Comparison of ENCODE assay signal across 10 cellular contexts in genomic region chr19:46081928-46082727, GRCh38. TPM values are rescaled to one million over a fixed set of nuclear protein-coding genes. Genes with fewer than 3 reads are reported as not detected.
DNase-seq lines count a peak whose midpoint lies in the region; ATAC-seq and TF ChIP-seq lines count a peak whose summit lies in the region.
"Had no signal": no experiment of that assay in that cellular context is flagged by ENCODE, and none has a peak within 500 bp of the region (broad histone marks: within the 10 kb centered on the region; RNA-seq: fewer than 3 reads in every experiment).

No MANE protein-coding gene starts in this region.

- no peak overlapping the region for H3K27ac Mint-ChIP-seq in Calu3 (ENCODE audit: unreplicated experiment)
- H3K27ac Mint-ChIP-seq in H9: no peak overlapping the region
- H3K27ac Mint-ChIP-seq: naive thymus-derived CD4-positive, alpha-beta T cell had no signal

- H2AFZ ChIP-seq in H9 (ENCODE audit: low read length): no peak overlapping the region
- no peak overlapping the region for H2AFZ ChIP-seq in mammary epithelial cell (ENCODE audit: low read depth, low read length)

- H3K36me3 Mint-ChIP-seq in Calu3 (ENCODE audit: insufficient read depth, unreplicated experiment) (no peaks in the 10 kb centered on the region), H9 (ENCODE audit: insufficient read depth in 1 of 3, low read depth in 3 of 3) (no peaks in the 10 kb centered on the region; a peak in 3 of 7 replicates)

- peaks cover 7% of the 10 kb centered on the region for H3K4me1 Mint-ChIP-seq in Calu3 (ENCODE audit: low read depth, unreplicated experiment)
- peaks cover 5 to 8% of the 10 kb centered on the region in 2 experiments for H3K4me1 Mint-ChIP-seq in H9

- peaks cover 4% of the 10 kb centered on the region for H3K23me2 ChIP-seq in H9 (ENCODE audit: insufficient read length, low read depth, low read length, poor library complexity, severe bottlenecking)

- no peak for TF ChIP-seq POLR2A in right lobe of liver (IDR thresholded peaks at IDR 0.05)

- no peak overlapping the region for H3K23ac ChIP-seq in H9 (ENCODE audit: insufficient read length, low read depth, low read length)

- ATAC-seq in right lobe of liver (peak; percentile 81 to 92 (median 85)), GM18517 (IDR thresholded peaks at IDR 0.05; ENCODE audit: unreplicated experiment) (no peak), GM21423 (IDR thresholded peaks at IDR 0.05; ENCODE audit: unreplicated experiment) (no peak)
- ATAC-seq: naive thymus-derived CD4-positive, alpha-beta T cell had no signal

- no peak overlapping the region for H3K56ac ChIP-seq in H9 (ENCODE audit: insufficient read length, low read depth, low read length)

- no peak overlapping the region for H3K18ac ChIP-seq in H9 (ENCODE audit: insufficient read length, low read depth, low read length)

- H3K14ac ChIP-seq in H9 (ENCODE audit: insufficient read depth, low read length): no peak overlapping the region

- no peak overlapping the region for H2BK120ac ChIP-seq in H9 (ENCODE audit: low read depth, low read length, poor library complexity, severe bottlenecking)

- no peaks in the 10 kb centered on the region for H3K9me3 ChIP-seq in H9 (ENCODE audit: control insufficient read depth, low read depth, low read length)
- peaks cover 3% of the 10 kb centered on the region for H3K9me3 ChIP-seq in mammary epithelial cell (replicated peaks; ENCODE audit: insufficient read depth, low read length)
- H3K9me3 ChIP-seq in right lobe of liver: no peaks in the 10 kb centered on the region

- H3T11ph ChIP-seq in H9 (ENCODE audit: low read length): no peak overlapping the region

- H2BK12ac ChIP-seq in H9 (ENCODE audit: insufficient read length, low read depth, low read length): no peak overlapping the region

- H3K27me3 ChIP-seq in H9 (ENCODE audit: insufficient read depth, low read length) (no peaks in the 10 kb centered on the region), mammary epithelial cell (ENCODE audit: insufficient read depth, low read length) (no peaks in the 10 kb centered on the region), right lobe of liver (peaks cover 0 to 10% of the 10 kb centered on the region in 2 donors)

- no peak overlapping the region for H2BK20ac ChIP-seq in H9 (ENCODE audit: low read depth, low read length, poor library complexity, severe bottlenecking)

- BruUV-seq in Calu3 (replicated peaks; lab: Mats Ljungman, UMichigan) (no TSS peak), mammary epithelial cell (replicated peaks; lab: Mats Ljungman, UMichigan) (TSS peak; percentile 35)

- dilution Hi-C loops in mammary epithelial cell (cut with HindIII; ENCODE audit: low sequenced_read_pairs): no loop called here

- no peak overlapping the region for H4K91ac ChIP-seq in H9 (ENCODE audit: insufficient read length, low read depth, low read length)

- intact Hi-C loops in Calu3 (cut with micrococcal nuclease; ENCODE audit: unreplicated experiment) (loop anchor here (1.0 kb wide), 2 partner anchors 107 to 183 kb away; no protein-coding TSS in a partner anchor), mammary epithelial cell (cut with micrococcal nuclease) (loop anchor here (1.0 to 10.0 kb wide), 7 partner anchors 33 to 293 kb away; partner anchors contain the start of gene IGFL3), right lobe of liver (cut with DNase I) (loop anchor here (5.0 to 10.0 kb wide), 3 partner anchors 103 to 180 kb away; no protein-coding TSS in a partner anchor)

- WGBS in H9 (ENCODE audit: extremely low coverage, insufficient read length, low lambda C conversion rate): no CpG with 5 or more reads among the region's 4 CpGs
- WGBS in mammary epithelial cell (ENCODE audit: low coverage, missing lambda C conversion rate): 74% methylated on average over 4 of the region's 4 CpGs
- WGBS in right lobe of liver (ENCODE audit: insufficient coverage, low coverage, low lambda C conversion rate, missing lambda C conversion rate): 40% methylated on average over 4 of the region's 4 CpGs

- H3K4me2 ChIP-seq in H9 (ENCODE audit: insufficient read depth, insufficient read length, low read length): no peak overlapping the region
- peak overlapping the region; percentile 33 for H3K4me2 ChIP-seq in mammary epithelial cell (ENCODE audit: insufficient read depth, low read depth, low read length)

- TF ChIP-seq CTCF in Calu3 (IDR thresholded peaks at IDR 0.05; ENCODE audit: unreplicated experiment): peak; percentile 69
- TF ChIP-seq CTCF in H9 (conservative IDR thresholded peaks at IDR 0.05): peak; percentile 80
- TF ChIP-seq CTCF in mammary epithelial cell (conservative IDR thresholded peaks at IDR 0.05 in 1 of 2, IDR thresholded peaks at IDR 0.05 in 1 of 2; ENCODE audit: extremely low read depth in 1 of 2, insufficient read depth in 1 of 2, low read depth in 1 of 2, low read length in 2 of 2): peak; percentile 69 to 73
- peak; percentile 62 to 88 (median 74) for TF ChIP-seq CTCF in right lobe of liver (IDR thresholded peaks at IDR 0.05)

- H3K4me3 ChIP-seq in mammary epithelial cell (replicated peaks in 1 of 3; ENCODE audit: insufficient read depth in 1 of 3, low read depth in 2 of 3, low read length in 3 of 3) (no peak overlapping the region), right lobe of liver (no peak overlapping the region)

- no peaks in the 10 kb centered on the region for H3K79me2 ChIP-seq in H9 (ENCODE audit: insufficient read depth, low read length)
- H3K79me2 ChIP-seq in mammary epithelial cell (ENCODE audit: insufficient read depth, low read length): no peaks in the 10 kb centered on the region

- H3K4me3 Mint-ChIP-seq in Calu3 (ENCODE audit: low read depth, unreplicated experiment) (no peak overlapping the region), H9 (no peak overlapping the region)
- H3K4me3 Mint-ChIP-seq: naive thymus-derived CD4-positive, alpha-beta T cell had no signal

- CTCF ChIA-PET in Calu3 (lab: Charles Lee) (interaction anchor here (0.7 to 2.3 kb wide), 4 partner anchors 92 to 183 kb away, joined by 3 to 16 read pairs (median 10); no protein-coding TSS in a partner anchor), mammary epithelial cell (lab: Charles Lee; ENCODE audit: low non-redundant PET) (interaction anchor here (0.5 to 1.6 kb wide), 2 partner anchors 60 to 107 kb away, joined by 3 to 18 read pairs; no protein-coding TSS in a partner anchor)

- no peak overlapping the region for H4K8ac ChIP-seq in H9 (replicated peaks; ENCODE audit: insufficient read length, low read depth, low read length)

- H3K4ac ChIP-seq in H9 (ENCODE audit: low read depth, low read length): no peak overlapping the region

- no peaks in the 10 kb centered on the region for H4K20me1 ChIP-seq in H9 (ENCODE audit: control insufficient read depth, insufficient read depth, insufficient read length)
- H4K20me1 ChIP-seq in mammary epithelial cell (ENCODE audit: insufficient read depth, low read length): no peaks in the 10 kb centered on the region

- DNase-seq in Calu3 (peak; percentile 66), H9 (peak; percentile 39), NCI-H748 treated with DMSO at 0.1 percent for 48 hours (lab: John Stamatoyannopoulos, UW) (peak; percentile 60), mammary epithelial cell (peak; percentile 61), right lobe of liver (peak in 1 of 3 donors; percentile 64), GOT3 (lab: John Stamatoyannopoulos, UW) (no peak)

- no peak overlapping the region for H3K27ac ChIP-seq in H9 (ENCODE audit: insufficient read length, low read depth, low read length)
- peak overlapping the region; percentile 72 for H3K27ac ChIP-seq in mammary epithelial cell (ENCODE audit: insufficient read depth, low read depth, low read length)
- H3K27ac ChIP-seq in right lobe of liver: no peak overlapping the region

- no peak overlapping the region for H2AK5ac ChIP-seq in H9 (ENCODE audit: insufficient read length, low read length)

- H3K4me1 ChIP-seq in H9 (ENCODE audit: insufficient read depth, low read length) (no peaks in the 10 kb centered on the region), mammary epithelial cell (ENCODE audit: insufficient read depth, low read length) (peaks cover 21% of the 10 kb centered on the region), right lobe of liver (peaks cover 0 to 3% (median 0%) of the 10 kb centered on the region in 4 donors)

- H3K9me3 Mint-ChIP-seq in Calu3 (ENCODE audit: low read depth, unreplicated experiment) (no peaks in the 10 kb centered on the region), H9 (peaks cover 7 to 16% of the 10 kb centered on the region in 2 experiments)

- no peaks in the 10 kb centered on the region for H3K79me1 ChIP-seq in H9 (ENCODE audit: insufficient read depth, low read depth, low read length, poor library complexity, severe bottlenecking)

- no peak overlapping the region for H2BK5ac ChIP-seq in H9 (ENCODE audit: insufficient read length, low read length)

- no peak overlapping the region for H2BK15ac ChIP-seq in H9 (ENCODE audit: low read depth, low read length)

- no peak overlapping the region for H4K5ac ChIP-seq in H9 (ENCODE audit: insufficient read length, low read depth, low read length)

- H3K36me3 ChIP-seq in mammary epithelial cell (ENCODE audit: insufficient read depth, low read length) (no peaks in the 10 kb centered on the region), right lobe of liver (no peaks in the 10 kb centered on the region)

- H3K27me3 Mint-ChIP-seq in Calu3 (ENCODE audit: unreplicated experiment) (peaks cover 100% of the 10 kb centered on the region), H9 (ENCODE audit: low read depth) (peaks cover 36% of the 10 kb centered on the region)

- no peak overlapping the region for H3K9ac ChIP-seq in H9 (ENCODE audit: extremely low read depth, insufficient read length, low read length)
- H3K9ac ChIP-seq in mammary epithelial cell (ENCODE audit: insufficient read depth, low read length): no peak overlapping the region

- in situ Hi-C loops in mammary epithelial cell (cut with MboI; ENCODE audit: low sequenced_read_pairs in 2 of 2): loop anchor here (5.0 to 25.0 kb wide), 5 partner anchors 40 to 430 kb away; partner anchors contain the start of gene IGFL3 (in 1 of the 2)

RNA-seq across cellular contexts. Expression of gene IGFL4, which starts 41.3 kb away (rescaled TPM):
- total RNA-seq in Calu3 (2022) (not detected in 2 replicates), H9 (2021) (0.33 TPM in 1 of 2 replicates, not detected in the other), mammary epithelial cell (1 to 10 TPM in 1 of 2 donors, not detected in 1; 1.5 TPM), right lobe of liver (not detected)
- polyA plus RNA-seq in mammary epithelial cell: not detected
- polyA minus RNA-seq in mammary epithelial cell: not detected
- total RNA-seq: naive thymus-derived CD4-positive, alpha-beta T cell; T-helper 2 cell treated with Interferon-gamma antibody and Interleukin-4, amounts not matched to agents 100 ng/mL and 5 ng/mL, for 36 hours had no signal
- polyA plus RNA-seq: naive thymus-derived CD4-positive, alpha-beta T cell had no signal

RNA-seq across cellular contexts. Expression of gene IGFL3, which starts 42.4 kb away (rescaled TPM):
- not detected in 2 replicates for total RNA-seq in Calu3 (2022)
- total RNA-seq in H9 (2021): not detected in 2 replicates
- 100 to 1,000 TPM in 1 of 2 donors, 10 to 100 TPM in 1; 62.8 to 295 TPM for total RNA-seq in mammary epithelial cell
- 179 TPM for polyA plus RNA-seq in mammary epithelial cell
- polyA minus RNA-seq in mammary epithelial cell: 78.6 TPM
- not detected for total RNA-seq in right lobe of liver
- total RNA-seq: naive thymus-derived CD4-positive, alpha-beta T cell; T-helper 2 cell treated with Interferon-gamma antibody and Interleukin-4, amounts not matched to agents 100 ng/mL and 5 ng/mL, for 36 hours had no signal
- polyA plus RNA-seq: naive thymus-derived CD4-positive, alpha-beta T cell had no signal

RNA-seq across cellular contexts. Expression of gene PGLYRP1, which starts 59.3 kb away (rescaled TPM):
- total RNA-seq in Calu3 (2022): not detected in 2 replicates
- total RNA-seq in H9 (2021): not detected in 2 replicates
- total RNA-seq in mammary epithelial cell: not detected
- not detected for polyA plus RNA-seq in mammary epithelial cell
- polyA minus RNA-seq in mammary epithelial cell: not detected
- total RNA-seq in right lobe of liver: 1 to 10 TPM in 1 of 6 experiments, under 1 TPM in 1, not detected in 4; 0.86 to 1.1 TPM
- total RNA-seq: naive thymus-derived CD4-positive, alpha-beta T cell; T-helper 2 cell treated with Interferon-gamma antibody and Interleukin-4, amounts not matched to agents 100 ng/mL and 5 ng/mL, for 36 hours had no signal
- polyA plus RNA-seq: naive thymus-derived CD4-positive, alpha-beta T cell had no signal

Comparison
In these comparisons a context has a peak if more than half of its experiments do, and no peak if none do; other contexts are left out.
1. ATAC-seq: peak in right lobe of liver (4 of 4); none in GM18517 (single experiment) and GM21423 (single experiment).
2. RNA of gene IGFL3, which starts 42.4 kb away (total RNA-seq): 62.8 to 295 TPM in mammary epithelial cell; not detected in Calu3, not detected in H9 and not detected in right lobe of liver; every median in the first group is over 10 times any median in the second.
3. Peak in every context shown above with its lines, with median percentiles within 50 percentile points of each other: CTCF ChIP-seq.